8 cellular contexts compared by ENCODE assay signal in genomic region chr2:74003494-74004211, GRCh38. TPM values are rescaled to one million over a fixed set of nuclear protein-coding genes. Genes with fewer than 3 reads are reported as not detected.
A peak's percentile ranks its signal among the peaks of the same experiment; 100 is the strongest.
DNase-seq lines count a peak whose midpoint lies in the region; ATAC-seq and TF ChIP-seq lines count a peak whose summit lies in the region.

No MANE protein-coding gene starts in this region.

- H4K20me1 ChIP-seq in SK-N-SH (ENCODE audit: insufficient read depth) = peaks cover 31% of the 10 kb centered on the region

- H3K4me2 ChIP-seq in SK-N-SH = peak overlapping the region; percentile 82; the same call in 1 of the 2 replicates

- no peaks in the 10 kb centered on the region for H3F3A ChIP-seq in SK-N-SH (replicated peaks; ENCODE audit: insufficient read depth)

- no peak overlapping the region for H2AFZ ChIP-seq in SK-N-SH (ENCODE audit: low read depth)

- H3K79me2 ChIP-seq in SK-N-SH (ENCODE audit: insufficient read depth) = no peaks in the 10 kb centered on the region; the same call in 1 of the 2 replicates

- H3K36me3 Mint-ChIP-seq in T-helper 17 cell (ENCODE audit: low read depth) (peaks cover 2% of the 10 kb centered on the region), glutamatergic neuron (ENCODE audit: unreplicated experiment) (no peaks in the 10 kb centered on the region)
- H3K36me3 Mint-ChIP-seq in stimulated activated memory B cell treated with anti-CD40 and anti-IgM and Interleukin-4, amounts not matched to agents 10 μg/mL and 1 μg/mL and 100 μg/mL, for 72 hours = peaks cover 26% of the 10 kb centered on the region

- peak overlapping the region in 1 of 2 experiments; percentile 62; a peak in 3 of 4 replicates for H3K4me3 ChIP-seq in SK-N-SH (ENCODE audit: low read depth in 2 of 2, low read length in 1 of 2)

- 29% methylated on average over 12 of the region's 16 CpGs for WGBS in SK-N-SH (ENCODE audit: low lambda C conversion rate)

- H3K9me2 ChIP-seq in SK-N-SH = no peaks in the 10 kb centered on the region

- H3K9me3 ChIP-seq in SK-N-SH (no peaks in the 10 kb centered on the region), T-helper 17 cell (ENCODE audit: control insufficient read depth, low read length, poor library complexity, severe bottlenecking) (no peaks in the 10 kb centered on the region)

- CTCF ChIA-PET in SK-N-SH (lab: Yijun Ruan, JAX) = interaction anchor here (0.9 to 1.8 kb wide), 6 partner anchors 13 to 179 kb away, joined by 3 to 6 read pairs (median 4); no protein-coding TSS in a partner anchor

- 0 out of 4 replicates have a peak overlapping the region, but pooled peaks of 1 of the 2 experiments have one; percentile 61 for H3K27ac ChIP-seq in SK-N-SH (ENCODE audit: low read depth in 2 of 2, low read length in 1 of 2)

- peaks cover 27 to 51% of the 10 kb centered on the region in 2 experiments; a peak in 3 of 4 replicates for H3K4me1 ChIP-seq in SK-N-SH (ENCODE audit: control insufficient read depth in 1 of 2, insufficient read depth in 2 of 2, low read depth in 1 of 2, low read length in 1 of 2)

- H3K27ac Mint-ChIP-seq in T-helper 17 cell (peak overlapping the region; percentile 21), glutamatergic neuron (ENCODE audit: unreplicated experiment) (peak overlapping the region; percentile 97)
- H3K27ac Mint-ChIP-seq in stimulated activated memory B cell treated with anti-CD40 and anti-IgM and Interleukin-4, amounts not matched to agents 10 μg/mL and 1 μg/mL and 100 μg/mL, for 72 hours = no peak overlapping the region

- H3K27me3 Mint-ChIP-seq in T-helper 17 cell (no peaks in the 10 kb centered on the region), glutamatergic neuron (ENCODE audit: unreplicated experiment) (peaks cover 14% of the 10 kb centered on the region)
- H3K27me3 Mint-ChIP-seq in stimulated activated memory B cell treated with anti-CD40 and anti-IgM and Interleukin-4, amounts not matched to agents 10 μg/mL and 1 μg/mL and 100 μg/mL, for 72 hours = no peaks in the 10 kb centered on the region

- H3K9ac ChIP-seq in SK-N-SH = no peak overlapping the region

- TF ChIP-seq RAD21 in SK-N-SH (IDR thresholded peaks at IDR 0.05; ENCODE audit: low read length) = no peak

- ATAC-seq in SK-N-SH treated with all-trans-retinoic acid at 6 μM for 48 hours (no peak), T-helper 17 cell (no peak)
- ATAC-seq in stimulated activated memory B cell treated with anti-CD40 and anti-IgM and Interleukin-4, amounts not matched to agents 10 μg/mL and 1 μg/mL and 100 μg/mL, for 72 hours = no peak

- TF ChIP-seq CTCF in SK-N-SH (IDR thresholded peaks at IDR 0.05) = no peak
- no peak for TF ChIP-seq CTCF in glutamatergic neuron (IDR thresholded peaks at IDR 0.05; ENCODE audit: partially characterized antibody, unreplicated experiment)

- peaks cover 0 to 17% of the 10 kb centered on the region in 2 experiments for H3K36me3 ChIP-seq in SK-N-SH (replicated peaks in 1 of 2; ENCODE audit: control insufficient read depth in 1 of 2, insufficient read depth in 2 of 2, low read length in 1 of 2)

- peaks cover 26% of the 10 kb centered on the region for H3K9me3 Mint-ChIP-seq in glutamatergic neuron (ENCODE audit: unreplicated experiment)
- H3K9me3 Mint-ChIP-seq in stimulated activated memory B cell treated with anti-CD40 and anti-IgM and Interleukin-4, amounts not matched to agents 10 μg/mL and 1 μg/mL and 100 μg/mL, for 72 hours = no peaks in the 10 kb centered on the region

- H3K4me3 Mint-ChIP-seq in T-helper 17 cell = peak overlapping the region; percentile 91
- H3K4me3 Mint-ChIP-seq in glutamatergic neuron (ENCODE audit: unreplicated experiment) = peak overlapping the region; percentile 96
- peak overlapping the region; percentile 45 for H3K4me3 Mint-ChIP-seq in stimulated activated memory B cell treated with anti-CD40 and anti-IgM and Interleukin-4, amounts not matched to agents 10 μg/mL and 1 μg/mL and 100 μg/mL, for 72 hours

- POLR2A ChIA-PET in SK-N-SH (lab: Yijun Ruan, JAX) = no interaction called here

- H3K4me1 Mint-ChIP-seq in T-helper 17 cell = peaks cover 39% of the 10 kb centered on the region
- peaks cover 71% of the 10 kb centered on the region for H3K4me1 Mint-ChIP-seq in glutamatergic neuron (ENCODE audit: low read depth, unreplicated experiment)
- peaks cover 85% of the 10 kb centered on the region for H3K4me1 Mint-ChIP-seq in stimulated activated memory B cell treated with anti-CD40 and anti-IgM and Interleukin-4, amounts not matched to agents 10 μg/mL and 1 μg/mL and 100 μg/mL, for 72 hours

- TF ChIP-seq EP300 in SK-N-SH (IDR thresholded peaks at IDR 0.05; ENCODE audit: borderline replicate concordance in 1 of 2, low read depth in 1 of 2, low read length in 1 of 2) = no peak

- no peaks in the 10 kb centered on the region for H3K27me3 ChIP-seq in SK-N-SH (ENCODE audit: insufficient read depth)

- DNase-seq in SK-N-SH = peak; percentile 55
- DNase-seq in T-helper 17 cell = no peak
- no peak for DNase-seq in glutamatergic neuron
- DNase-seq in NCI-H446 (lab: John Stamatoyannopoulos, UW) = no peak
- no peak for DNase-seq in activated gamma-delta T cell treated with Interleukin-2 at 50 U/mL for 16 hours
- DNase-seq in NCI-H2196 (lab: John Stamatoyannopoulos, UW; ENCODE audit: unreplicated experiment) = no peak

TF ChIP-seq in SK-N-SH, 30 proteins besides CTCF, POLR2A, EP300 and RAD21 (continues in another document):
- TF ChIP-seq CHD2 (IDR thresholded peaks at IDR 0.05; ENCODE audit: low read length, partially characterized antibody) (no peak), YY1 (IDR thresholded peaks at IDR 0.05; ENCODE audit: low read depth) (no peak), NRF1 (IDR thresholded peaks at IDR 0.05; ENCODE audit: low read depth, low read length) (no peak), SMC3 (IDR thresholded peaks at IDR 0.05; ENCODE audit: low read depth, low read length) (no peak), FOXJ3 (CRISPR knock-in tag; IDR thresholded peaks at IDR 0.05) (no peak), GATA2 (CRISPR knock-in tag; IDR thresholded peaks at IDR 0.05) (no peak), TCF12 (IDR thresholded peaks at IDR 0.05) (no peak), POLR2AphosphoS5 (IDR thresholded peaks at IDR 0.05; ENCODE audit: low read depth, low read length) (no peak), MXI1 (IDR thresholded peaks at IDR 0.05; ENCODE audit: low read depth, low read length) (no peak), FOSL2 (IDR thresholded peaks at IDR 0.05; ENCODE audit: borderline replicate concordance, low read depth) (no peak), USF2 (IDR thresholded peaks at IDR 0.05; ENCODE audit: borderline replicate concordance, low read depth, low read length) (no peak), MEF2A (IDR thresholded peaks at IDR 0.05; ENCODE audit: borderline replicate concordance, low read depth) (no peak)

TF ChIP-seq in SK-N-SH treated with all-trans-retinoic acid at 6 μM for 48 hours, 23 proteins besides CTCF, POLR2A, EP300 and RAD21 (continues in another document):
- TF ChIP-seq POU6F1 (CRISPR knock-in tag; IDR thresholded peaks at IDR 0.05; ENCODE audit: borderline replicate concordance, low read depth) (no peak), SNAI2 (CRISPR knock-in tag; IDR thresholded peaks at IDR 0.05) (no peak), ZC3H10 (CRISPR knock-in tag; IDR thresholded peaks at IDR 0.05) (no peak), RARB (CRISPR knock-in tag; IDR thresholded peaks at IDR 0.05) (no peak), TOX (CRISPR knock-in tag; IDR thresholded peaks at IDR 0.05; ENCODE audit: borderline replicate concordance) (no peak), GLIS3 (CRISPR knock-in tag; IDR thresholded peaks at IDR 0.05) (no peak), ZFP3 (CRISPR knock-in tag; IDR thresholded peaks at IDR 0.05) (no peak), CSRNP3 (CRISPR knock-in tag; IDR thresholded peaks at IDR 0.05) (no peak), OSR1 (CRISPR knock-in tag; IDR thresholded peaks at IDR 0.05) (no peak), CREB5 (CRISPR knock-in tag; IDR thresholded peaks at IDR 0.05; ENCODE audit: low read depth) (no peak), ZNF70 (CRISPR knock-in tag; IDR thresholded peaks at IDR 0.05) (no peak)

RNA-seq across cellular contexts. Expression of gene TET3, which starts 18.9 kb away (rescaled TPM):
- polyA plus RNA-seq in SK-N-SH (2012; rRNA removed) = 1.6 TPM in 2 replicates
- 1.5 and 1.6 TPM in 2 replicates for polyA plus RNA-seq in SK-N-SH (2012; cell fraction: cytosol; rRNA removed)
- polyA plus RNA-seq in SK-N-SH (2012; cell fraction: nucleus; rRNA removed) = 7.2 and 8.0 TPM in 2 replicates
- total RNA-seq in T-helper 17 cell (10 to 100 TPM; 20.3 to 22.5 TPM), glutamatergic neuron (ENCODE audit: unreplicated experiment) (92.4 TPM)

Comparison
In these comparisons a context has a peak if more than half of its experiments do, and no peak if none do; other contexts are left out.
1. H3K4me3 Mint-ChIP-seq: peak in every context shown above with its lines; median percentile 96 in glutamatergic neuron; 91 in T-helper 17 cell; 45 in stimulated activated memory B cell treated with anti-CD40 and anti-IgM and Interleukin-4, amounts not matched to agents 10 μg/mL and 1 μg/mL and 100 μg/mL, for 72 hours.